Comparison of ENCODE assay signal across 21 cellular contexts in genomic region chr5:11398728-11399127, GRCh38.
"Had no signal": no experiment of that assay in that cellular context is flagged by ENCODE, and none has a peak within 500 bp of the region (broad histone marks: within the 10 kb centered on the region; RNA-seq: fewer than 3 reads in every experiment).

No MANE protein-coding gene starts in this region.

- DNase-seq: KBM-7, MV-4-11, NCI-H1048, NCI-H1105, NCI-H1417, NCI-H1436 treated with DMSO at 0.1 percent for 48 hours, NCI-H1694, NCI-H187 treated with DMSO at 0.1 percent for 48 hours, NCI-H2029 treated with DMSO at 0.1 percent for 48 hours, NCI-H2171 treated with DMSO at 0.1 percent for 48 hours, NCI-H345, NCI-H510A, NCI-H524 treated with DMSO at 0.1 percent for 48 hours, NCI-H69, NCI-H774, PC-3, SIG-M5 had no signal

- H3K27ac ChIP-seq: RWPE1, SJSA1, SK-N-MC had no signal

- H3K4me3 ChIP-seq: SJSA1, SK-N-MC had no signal

- ATAC-seq: Panc1, PC-3 had no signal

- H3K4me1 ChIP-seq: SJSA1 had no signal

- H3K36me3 ChIP-seq: SJSA1 had no signal

- H3K9me3 ChIP-seq: SJSA1 had no signal
